Comparison of ENCODE assay signal across 19 cellular contexts in the genomic region with DNA sequence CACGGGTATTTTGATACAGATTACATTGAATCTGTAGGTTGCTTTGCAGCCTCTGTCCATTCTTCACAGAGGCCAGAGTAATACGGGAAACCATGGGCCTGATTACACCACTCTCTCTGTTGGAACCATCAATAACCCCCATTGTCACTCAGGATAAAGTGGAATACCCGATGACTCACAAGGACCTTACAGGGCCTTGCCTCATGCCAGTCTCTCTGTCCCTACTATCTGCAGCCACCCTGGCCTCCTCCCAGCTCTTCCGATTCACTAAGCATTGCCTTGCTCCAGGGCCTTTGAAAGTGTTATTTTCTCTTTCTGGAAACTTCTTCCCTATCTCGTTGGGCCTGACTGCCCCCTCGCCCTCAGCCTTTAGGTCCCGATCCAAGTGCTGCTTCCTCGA.
DNase-seq lines count a peak whose midpoint lies in the region; ATAC-seq, FAIRE-seq and TF ChIP-seq lines count a peak whose summit lies in the region.
"Had no signal": no experiment of that assay in that cellular context is flagged by ENCODE, and none has a peak within 500 bp of the region (broad histone marks: within the 10 kb centered on the region; RNA-seq: fewer than 3 reads in every experiment).

No MANE protein-coding gene starts in this region.

- no peak overlapping the region for H3K4me3 Mint-ChIP-seq in astrocyte (ENCODE audit: unreplicated experiment)
- no peak overlapping the region for H3K4me3 Mint-ChIP-seq in chondrocyte (ENCODE audit: unreplicated experiment)
- no peak overlapping the region for H3K4me3 Mint-ChIP-seq in naive thymus-derived CD8-positive, alpha-beta T cell

- no peak for FAIRE-seq in astrocyte (lab: Jason Lieb, UNC)
- FAIRE-seq: A549, H1 had no signal

- H3K4me1 Mint-ChIP-seq in astrocyte (ENCODE audit: low read depth, unreplicated experiment) (no peaks in the 10 kb centered on the region), chondrocyte (ENCODE audit: low read depth) (no peaks in the 10 kb centered on the region)
- H3K4me1 Mint-ChIP-seq in naive thymus-derived CD8-positive, alpha-beta T cell, result no peaks in the 10 kb centered on the region

- TF ChIP-seq CTCF in astrocyte (IDR thresholded peaks at IDR 0.05; ENCODE audit: insufficient read depth, low read depth, low read length) (no peak), chondrocyte (IDR thresholded peaks at IDR 0.05) (no peak)

- no peaks in the 10 kb centered on the region for H3K79me2 ChIP-seq in astrocyte (ENCODE audit: insufficient read depth, low read length)

- no peaks in the 10 kb centered on the region for H3K27me3 ChIP-seq in astrocyte (ENCODE audit: insufficient read depth, low read length)

- no peaks in the 10 kb centered on the region for H3K36me3 ChIP-seq in astrocyte (ENCODE audit: insufficient read depth, low read length)

- H3K9me3 ChIP-seq in astrocyte (ENCODE audit: insufficient read depth, low read depth, low read length), result no peaks in the 10 kb centered on the region
- H3K9me3 ChIP-seq: A549, Caco-2 had no signal

- no peak overlapping the region for H3K9ac ChIP-seq in astrocyte (ENCODE audit: low read length)

- peaks cover 12% of the 10 kb centered on the region for H3K9me3 Mint-ChIP-seq in astrocyte (ENCODE audit: unreplicated experiment)
- H3K9me3 Mint-ChIP-seq in chondrocyte (ENCODE audit: low read depth), result peaks cover 21% of the 10 kb centered on the region
- H3K9me3 Mint-ChIP-seq in naive thymus-derived CD8-positive, alpha-beta T cell, result peaks cover 0 to 4% (median 2%) of the 10 kb centered on the region in 9 donors

- H3K27ac Mint-ChIP-seq in astrocyte (ENCODE audit: unreplicated experiment), result no peak overlapping the region
- no peak overlapping the region for H3K27ac Mint-ChIP-seq in chondrocyte (ENCODE audit: unreplicated experiment)
- no peak overlapping the region for H3K27ac Mint-ChIP-seq in naive thymus-derived CD8-positive, alpha-beta T cell

- H3K36me3 Mint-ChIP-seq in astrocyte (ENCODE audit: low read depth, unreplicated experiment) (peaks cover 29% of the 10 kb centered on the region), chondrocyte (ENCODE audit: low read depth) (peaks cover 1% of the 10 kb centered on the region)
- H3K36me3 Mint-ChIP-seq in naive thymus-derived CD8-positive, alpha-beta T cell, result no peaks in the 10 kb centered on the region

- no peak overlapping the region for H3K4me3 ChIP-seq in astrocyte (ENCODE audit: insufficient read depth, low read depth, low read length)
- H3K4me3 ChIP-seq: A549 had no signal

- no peak overlapping the region for H2AFZ ChIP-seq in astrocyte (ENCODE audit: low read depth, low read length)

- H3K27ac ChIP-seq in astrocyte (ENCODE audit: low read depth, low read length), result no peak overlapping the region
- H3K27ac ChIP-seq: A549 had no signal

- H3K4me2 ChIP-seq in astrocyte (ENCODE audit: low read length), result no peak overlapping the region
- H3K4me2 ChIP-seq: A549 had no signal

- H3K4me1 ChIP-seq in astrocyte (ENCODE audit: insufficient read depth, low read length), result peaks cover 3% of the 10 kb centered on the region
- H3K4me1 ChIP-seq: A549, Caco-2 had no signal

- peaks cover 24% of the 10 kb centered on the region for H4K20me1 ChIP-seq in astrocyte (ENCODE audit: insufficient read depth, low read length)

- DNase-seq in HT1080 (ENCODE audit: low read depth) (peak; percentile 38), astrocyte (ENCODE audit: low read depth) (peak; percentile 20), inferior parietal cortex (ENCODE audit: extremely low spot score) (peak; percentile 57), pons (ENCODE audit: low spot score) (peak; percentile 83), SHP77 (lab: John Stamatoyannopoulos, UW) (no peak), NCI-H2171 (lab: John Stamatoyannopoulos, UW) (no peak), chondrocyte (ENCODE audit: low spot score) (no peak)
- no peak for DNase-seq in naive thymus-derived CD8-positive, alpha-beta T cell
- DNase-seq: Caco-2, DMS153, EL, MV-4-11, NCI-H1417, NCI-H187 treated with DMSO at 0.1 percent for 48 hours, NCI-H446, NCI-H69, RPMI8226 had no signal

- no peaks in the 10 kb centered on the region for H3K27me3 Mint-ChIP-seq in astrocyte (ENCODE audit: low read depth, unreplicated experiment)
- H3K27me3 Mint-ChIP-seq in chondrocyte (ENCODE audit: low read depth), result peaks cover 3% of the 10 kb centered on the region
- peaks cover 5 to 27% (median 11%) of the 10 kb centered on the region in 5 donors for H3K27me3 Mint-ChIP-seq in naive thymus-derived CD8-positive, alpha-beta T cell

- POLR2A ChIA-PET in naive thymus-derived CD8-positive, alpha-beta T cell (lab: Charles Lee), result no interaction called here

- no peak for ATAC-seq in naive thymus-derived CD8-positive, alpha-beta T cell
- ATAC-seq: A549 had no signal

Comparison
In these comparisons a context has a peak if more than half of its experiments do, and no peak if none do; other contexts are left out.
1. DNase-seq: peak in HT1080 (single experiment), astrocyte (single experiment), inferior parietal cortex (single experiment) and pons (single experiment); none in SHP77 (0 of 2), NCI-H2171 (single experiment), chondrocyte (single experiment) and naive thymus-derived CD8-positive, alpha-beta T cell (0 of 10).